Comparison of ENCODE assay signal across 29 cellular contexts in genomic region chr6:169691260-169691659, GRCh38.
"Had no signal": no experiment of that assay in that cellular context is flagged by ENCODE, and none has a peak within 500 bp of the region (broad histone marks: within the 10 kb centered on the region; RNA-seq: fewer than 3 reads in every experiment).

No MANE protein-coding gene starts in this region.

- H3K27me3 ChIP-seq: ascending aorta, cardiac muscle cell had no signal

- ATAC-seq: activated CD8-positive, alpha-beta T cell treated with anti-CD3 and anti-CD28 coated beads for 36 hours; activated naive CD8-positive, alpha-beta T cell treated with anti-CD3 and anti-CD28 coated beads, Interleukin-2, amount 50 U/mL, for 24 hours; activated T-cell treated with anti-CD3 and anti-CD28 coated beads, Interleukin-2, amount 50 U/mL, for 4 hours; activated T-cell treated with anti-CD3 and anti-CD28 coated beads, Interleukin-2, amount 50 U/mL, for 72 hours; activated T-helper 17 cell treated with anti-CD3 and anti-CD28 coated beads, Interleukin-2, amount 50 U/mL, for 72 hours had no signal

- H3K4me3 ChIP-seq: ascending aorta, cardiac muscle cell had no signal

- H3K27ac ChIP-seq: ascending aorta, cardiac muscle cell, VCaP had no signal

- H3K4me1 ChIP-seq: ascending aorta had no signal

- DNase-seq: activated B cell treated with CpG ODN at 0.5 μM for 24 hours; activated CD4-positive, alpha-beta memory T cell treated with anti-CD3 and anti-CD28 coated beads for 36 hours; activated CD4-positive, alpha-beta T cell treated with anti-CD3 and anti-CD28 coated beads for 4 hours; activated CD4-positive, alpha-beta T cell treated with anti-CD3 and anti-CD28 coated beads, Interleukin-2, amount 10 ng/mL, durations not matched to agents 24 days and 14 days; activated CD4-positive, alpha-beta T cell treated with anti-CD3 and anti-CD28 coated beads, Interleukin-2, amount 50 U/mL, for 1 hour; activated CD4-positive, alpha-beta T cell treated with anti-CD3 and anti-CD28 coated beads, Interleukin-2, amount 50 U/mL, for 4 hours; activated CD4-positive, CD25-positive, alpha-beta regulatory T cell treated with anti-CD3 and anti-CD28 coated beads, Interleukin-2, amount 50 U/mL, for 72 hours; activated CD8-positive, alpha-beta memory T cell treated with anti-CD3 and anti-CD28 coated beads, Interleukin-2, amount 50 U/mL, for 4 hours; activated CD8-positive, alpha-beta T cell treated with anti-CD3 and anti-CD28 coated beads for 36 hours; activated effector memory CD4-positive, alpha-beta T cell treated with anti-CD3 and anti-CD28 coated beads, Interleukin-2, amount 50 U/mL, for 16 hours; activated naive CD4-positive, alpha-beta T cell treated with anti-CD3 and anti-CD28 coated beads, Interleukin-2, amount 10 ng/mL, durations not matched to agents 7 days and 5 days; activated naive CD4-positive, alpha-beta T cell treated with Interleukin-2 at 50 U/mL for 16 hours; activated naive CD8-positive, alpha-beta T cell treated with anti-CD3 and anti-CD28 coated beads, Interleukin-2, amount 10 ng/mL, durations not matched to agents 7 days and 5 days; activated naive CD8-positive, alpha-beta T cell treated with anti-CD3 and anti-CD28 coated beads, Interleukin-2, amount 50 U/mL, for 24 hours; activated T-cell treated with anti-CD3 and anti-CD28 coated beads for 4 hours; activated T-cell treated with anti-CD3 and anti-CD28 coated beads, Interleukin-2, amount 50 U/mL, for 1 hour; activated T-cell treated with anti-CD3 and anti-CD28 coated beads, Interleukin-2, amount 50 U/mL, for 4 hours; activated T-cell treated with anti-CD3 and anti-CD28 coated beads, Interleukin-2, amount 50 U/mL, for 72 hours; amygdala; anterior cingulate cortex; caudate nucleus; cerebellar nuclear complex; T-helper 1 cell; T-helper 2 cell; T-helper 9 cell had no signal
